ENCODE assay signal across 13 cellular contexts in the genomic region with DNA sequence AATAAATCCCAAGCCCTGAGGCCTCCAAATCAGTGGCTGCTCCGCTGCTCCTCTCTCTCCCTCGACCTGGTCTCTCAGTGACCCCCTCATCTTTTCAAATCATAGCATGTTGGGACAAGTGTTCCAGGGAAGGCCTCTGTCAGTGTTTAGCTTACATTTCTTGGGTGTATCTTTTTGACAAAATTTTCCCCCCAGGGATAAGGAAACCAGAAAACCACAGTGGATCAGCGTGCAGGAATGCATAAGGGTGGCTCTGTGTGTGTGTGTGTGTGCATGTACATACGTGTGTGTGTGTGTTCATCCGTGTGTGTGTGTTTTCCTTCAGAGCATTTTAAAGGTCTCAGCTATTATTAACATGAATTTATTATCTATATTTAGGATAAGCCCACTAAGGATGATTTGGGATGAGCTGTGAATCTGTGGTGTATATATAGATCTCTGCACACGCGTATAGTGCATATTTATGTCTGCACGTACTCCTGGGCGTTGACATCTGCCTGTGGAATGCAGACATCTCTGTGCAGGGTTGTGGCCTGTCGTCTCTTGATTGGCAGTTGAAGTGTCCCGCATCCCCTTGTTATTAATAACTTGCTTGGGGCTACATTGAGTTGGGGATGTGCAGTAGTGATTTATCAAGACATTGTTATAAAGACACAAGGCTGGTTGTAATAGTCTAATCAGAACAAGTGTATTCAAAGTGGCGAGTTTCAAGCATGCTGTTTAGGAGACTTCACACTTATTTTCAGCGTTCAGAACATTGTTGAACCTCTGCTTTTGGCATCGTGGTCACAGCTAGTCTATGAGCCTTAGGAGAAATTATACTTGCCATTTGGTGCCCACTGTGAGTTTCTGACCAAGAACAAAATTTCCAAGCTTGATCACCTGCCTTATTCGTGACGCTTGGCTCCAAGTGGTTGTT. TPM values are rescaled to one million over a fixed set of nuclear protein-coding genes. Genes with fewer than 3 reads are reported as not detected.
DNase-seq lines count a peak whose midpoint lies in the region; ATAC-seq, FAIRE-seq and TF ChIP-seq lines count a peak whose summit lies in the region.
"Had no signal": no experiment of that assay in that cellular context is flagged by ENCODE, and none has a peak within 500 bp of the region (broad histone marks: within the 10 kb centered on the region; RNA-seq: fewer than 3 reads in every experiment).

No MANE protein-coding gene starts in this region.

- no peak overlapping the region for H3K14ac ChIP-seq in trophoblast cell (ENCODE audit: low read length)

- no peak overlapping the region for H3K18ac ChIP-seq in trophoblast cell (ENCODE audit: low read length)

- FAIRE-seq in D721Med (lab: Jason Lieb, UNC), result no peak

- no peak for TF ChIP-seq POLR2A in thyroid gland (IDR thresholded peaks at IDR 0.05)

- H3K27ac Mint-ChIP-seq in chondrocyte (ENCODE audit: unreplicated experiment), result peak overlapping the region; percentile 87

- ATAC-seq in GM19023 (IDR thresholded peaks at IDR 0.05; ENCODE audit: unreplicated experiment), result peak; percentile 1
- ATAC-seq in HG03439 (IDR thresholded peaks at IDR 0.05; ENCODE audit: unreplicated experiment), result no peak

- peak; percentile 68 for DNase-seq in NAMALWA (ENCODE audit: low spot score)
- no peak for DNase-seq in chondrocyte (ENCODE audit: low spot score)
- DNase-seq in trophoblast cell, result peak; percentile 78 to 88
- DNase-seq in DMS153 treated with DMSO at 0.1 percent for 48 hours (lab: John Stamatoyannopoulos, UW; ENCODE audit: unreplicated experiment), result no peak
- DNase-seq in thyroid gland, result no peak
- no peak for DNase-seq in D721Med (ENCODE audit: insufficient read length, low spot score)
- DNase-seq: adrenal gland, NCI-H1105, NCI-H446 treated with DMSO at 0.1 percent for 48 hours, upper lobe of left lung had no signal

- H3K4me1 Mint-ChIP-seq in chondrocyte (ENCODE audit: low read depth), result peaks cover 80% of the 10 kb centered on the region

- H2BK120ac ChIP-seq in trophoblast cell (ENCODE audit: insufficient read depth, low read length, poor library complexity), result no peak overlapping the region

- no peaks in the 10 kb centered on the region for H3K9me3 Mint-ChIP-seq in chondrocyte (ENCODE audit: low read depth)

- peaks cover 2% of the 10 kb centered on the region for H3K79me2 ChIP-seq in trophoblast cell (ENCODE audit: control insufficient read depth, insufficient read depth, low read length, poor library complexity)

- no peak overlapping the region for H3K9ac ChIP-seq in trophoblast cell (ENCODE audit: low read length)

- H2BK12ac ChIP-seq in trophoblast cell (ENCODE audit: low read length), result no peak overlapping the region

- H3K4ac ChIP-seq in trophoblast cell (ENCODE audit: low read depth, low read length), result no peak overlapping the region

- no peak overlapping the region for H2AK5ac ChIP-seq in trophoblast cell (ENCODE audit: low read length)

- no peaks in the 10 kb centered on the region for H3K79me1 ChIP-seq in trophoblast cell (ENCODE audit: low read length)

- H3K36me3 ChIP-seq in trophoblast cell (ENCODE audit: control insufficient read depth in 1 of 2, insufficient read depth in 2 of 2, low read length in 2 of 2), result peaks cover 0 to 3% of the 10 kb centered on the region in 2 experiments
- H3K36me3 ChIP-seq in thyroid gland, result no peaks in the 10 kb centered on the region
- H3K36me3 ChIP-seq: adrenal gland had no signal

- no peak overlapping the region for H2AFZ ChIP-seq in trophoblast cell (ENCODE audit: insufficient read depth, low read length, poor library complexity)

- H3K4me3 Mint-ChIP-seq in chondrocyte (ENCODE audit: unreplicated experiment), result no peak overlapping the region

- no peak overlapping the region for H2BK5ac ChIP-seq in trophoblast cell (ENCODE audit: low read depth, low read length, poor library complexity)

- H4K12ac ChIP-seq in trophoblast cell (ENCODE audit: low read depth, low read length), result no peak overlapping the region

- no peak overlapping the region for H3K27ac ChIP-seq in trophoblast cell (ENCODE audit: low read depth, low read length)
- H3K27ac ChIP-seq in thyroid gland, result no peak overlapping the region
- H3K27ac ChIP-seq: adrenal gland, upper lobe of left lung had no signal

- no peak overlapping the region for H4K8ac ChIP-seq in trophoblast cell (ENCODE audit: low read depth, low read length)

- H3K4me2 ChIP-seq in trophoblast cell (ENCODE audit: low read length), result no peak overlapping the region

- H4K91ac ChIP-seq in trophoblast cell (ENCODE audit: low read depth, low read length), result no peak overlapping the region

- H3K4me3 ChIP-seq in trophoblast cell (ENCODE audit: low read depth, low read length) (no peak overlapping the region), thyroid gland (replicated peaks in 1 of 3) (no peak overlapping the region)
- H3K4me3 ChIP-seq: adrenal gland, skin epidermis, upper lobe of left lung had no signal

- intact Hi-C loops in thyroid gland (cut with DNase I), result loop anchor here (10.0 kb wide), 1 partner anchor 48 kb away; no protein-coding TSS in a partner anchor

- no peaks in the 10 kb centered on the region for H3K27me3 Mint-ChIP-seq in chondrocyte (ENCODE audit: low read depth)

- WGBS in trophoblast cell (ENCODE audit: extremely low coverage, insufficient coverage, insufficient read length), result no CpG with 5 or more reads among the region's 16 CpGs
- WGBS in thyroid gland, 2 donors, result 93 to 94% methylated on average over 16 of the region's 16 CpGs

- H3K36me3 Mint-ChIP-seq in chondrocyte (ENCODE audit: low read depth), result peaks cover 7% of the 10 kb centered on the region

- H3K9me3 ChIP-seq in trophoblast cell (ENCODE audit: insufficient read depth, low read depth, low read length), result peaks cover 2% of the 10 kb centered on the region
- no peaks in the 10 kb centered on the region for H3K9me3 ChIP-seq in thyroid gland
- H3K9me3 ChIP-seq: adrenal gland, upper lobe of left lung had no signal

- peaks cover 9 to 23% of the 10 kb centered on the region in 2 experiments for H3K4me1 ChIP-seq in trophoblast cell (ENCODE audit: control insufficient read depth in 1 of 2, insufficient read depth in 2 of 2, low read length in 2 of 2)
- H3K4me1 ChIP-seq in thyroid gland, result peaks cover 23 to 26% of the 10 kb centered on the region in 2 donors

- no peaks in the 10 kb centered on the region for H3K27me3 ChIP-seq in trophoblast cell (ENCODE audit: insufficient read depth, low read length)
- H3K27me3 ChIP-seq in thyroid gland, result no peaks in the 10 kb centered on the region
- H3K27me3 ChIP-seq: adrenal gland, upper lobe of left lung had no signal

- TF ChIP-seq CTCF in chondrocyte (IDR thresholded peaks at IDR 0.05) (no peak), thyroid gland (IDR thresholded peaks at IDR 0.05) (no peak), D721Med (IDR thresholded peaks at IDR 0.05; ENCODE audit: insufficient read depth, missing control alignments) (no peak)

- H3K23ac ChIP-seq in trophoblast cell (ENCODE audit: low read length), result no peak overlapping the region

RNA-seq across cellular contexts. Expression of a gene that starts 55.6 kb away (rescaled TPM):
- total RNA-seq in chondrocyte (210 to 276 TPM (median 223 TPM) in 3 replicates), thyroid gland (10 to 100 TPM; 26.2 to 48.9 (median 42.3) TPM)
- polyA plus RNA-seq in trophoblast cell (2013), result 156 and 169 TPM in 2 replicates

Comparison
In these comparisons a context has a peak if more than half of its experiments do, and no peak if none do; other contexts are left out.
1. DNase-seq: peak in NAMALWA (single experiment) and trophoblast cell (2 of 2); none in chondrocyte (single experiment), DMS153 treated with DMSO at 0.1 percent for 48 hours (single experiment), thyroid gland (0 of 2) and D721Med (single experiment).